In genomic region chr4:83629945-83630684, GRCh38 we compare ENCODE assay signal across 1 cellular context.
TF ChIP-seq lines count a peak whose summit lies in the region.

No MANE protein-coding gene starts in this region.

TF ChIP-seq in K562, 482 proteins besides CTCF, POLR2A, EP300 and RAD21 (continued from another document):
- TF ChIP-seq ZNF407 (IDR thresholded peaks at IDR 0.05; ENCODE audit: low read depth), result no peak
- no peak for TF ChIP-seq ZNF324 (CRISPR knock-in tag; IDR thresholded peaks at IDR 0.05)
- TF ChIP-seq, protein P1, sequence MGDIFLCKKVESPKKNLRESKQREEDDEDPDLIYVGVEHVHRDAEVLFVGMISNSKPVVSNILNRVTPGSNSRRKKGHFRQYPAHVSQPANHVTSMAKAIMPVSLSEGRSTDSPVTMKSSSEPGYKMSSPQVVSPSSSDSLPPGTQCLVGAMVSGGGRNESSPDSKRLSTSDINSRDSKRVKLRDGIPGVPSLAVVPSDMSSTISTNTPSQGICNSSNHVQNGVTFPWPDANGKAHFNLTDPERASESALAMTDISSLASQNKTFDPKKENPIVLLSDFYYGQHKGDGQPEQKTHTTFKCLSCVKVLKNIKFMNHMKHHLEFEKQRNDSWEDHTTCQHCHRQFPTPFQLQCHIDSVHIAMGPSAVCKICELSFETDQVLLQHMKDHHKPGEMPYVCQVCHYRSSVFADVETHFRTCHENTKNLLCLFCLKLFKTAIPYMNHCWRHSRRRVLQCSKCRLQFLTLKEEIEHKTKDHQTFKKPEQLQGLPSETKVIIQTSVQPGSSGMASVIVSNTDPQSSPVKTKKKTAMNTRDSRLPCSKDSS (IDR thresholded peaks at IDR 0.05; ENCODE audit: low read depth, partially characterized antibody), result peak; percentile 92
- no peak for TF ChIP-seq MED1 (CRISPR knock-in tag; IDR thresholded peaks at IDR 0.05; ENCODE audit: borderline replicate concordance)
- TF ChIP-seq, protein P2, sequence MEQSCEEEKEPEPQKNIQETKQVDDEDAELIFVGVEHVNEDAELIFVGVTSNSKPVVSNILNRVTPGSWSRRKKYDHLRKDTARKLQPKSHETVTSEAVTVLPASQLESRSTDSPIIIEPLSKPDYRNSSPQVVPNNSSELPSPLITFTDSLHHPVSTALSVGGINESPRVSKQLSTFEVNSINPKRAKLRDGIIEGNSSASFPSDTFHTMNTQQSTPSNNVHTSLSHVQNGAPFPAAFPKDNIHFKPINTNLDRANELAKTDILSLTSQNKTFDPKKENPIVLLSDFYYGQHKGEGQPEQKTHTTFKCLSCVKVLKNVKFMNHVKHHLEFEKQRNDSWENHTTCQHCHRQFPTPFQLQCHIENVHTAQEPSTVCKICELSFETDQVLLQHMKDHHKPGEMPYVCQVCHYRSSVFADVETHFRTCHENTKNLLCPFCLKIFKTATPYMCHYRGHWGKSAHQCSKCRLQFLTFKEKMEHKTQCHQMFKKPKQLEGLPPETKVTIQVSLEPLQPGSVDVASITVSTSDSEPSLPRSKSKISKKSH (CRISPR knock-in tag; IDR thresholded peaks at IDR 0.05), result 0 out of 2 replicates have a peak, but pooled peaks have one; percentile 45
TF ChIP-seq in K562: peak in this region for 187.
